Comparison of ENCODE assay signal across 28 cellular contexts in the genomic region with DNA sequence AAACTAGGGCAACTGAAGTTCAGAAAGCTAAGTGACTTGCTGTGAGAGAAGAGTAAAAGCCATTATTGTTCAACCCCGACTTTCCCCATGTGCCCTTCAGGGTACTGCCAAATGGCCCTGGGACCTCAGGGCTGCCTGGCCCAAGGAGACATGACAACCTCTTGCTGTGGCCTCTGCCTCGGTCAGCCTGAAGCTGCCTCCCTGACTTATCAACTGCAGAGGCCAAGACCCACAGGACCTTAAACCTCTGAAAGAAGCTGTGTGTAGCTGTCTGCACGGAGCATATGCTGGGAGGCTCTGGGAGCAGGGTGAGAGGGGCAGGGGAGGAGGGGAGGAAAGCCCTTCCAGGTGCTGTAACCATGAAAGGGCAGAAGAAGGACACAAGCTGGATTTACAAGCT. TPM values are rescaled to one million over a fixed set of nuclear protein-coding genes. Genes with fewer than 3 reads are reported as not detected.
"Had no signal": no experiment of that assay in that cellular context is flagged by ENCODE, and none has a peak within 500 bp of the region (broad histone marks: within the 10 kb centered on the region; RNA-seq: fewer than 3 reads in every experiment).

No MANE protein-coding gene starts in this region.

- H3K36me3 Mint-ChIP-seq: immature natural killer cell; naive thymus-derived CD4-positive, alpha-beta T cell; natural killer cell treated with Interleukin-12 subunit alpha and Interleukin-12 subunit beta and Interleukin-15 and Interleukin-18, amount 100 ng/mL, for 72 hours; stimulated activated effector memory CD8-positive, alpha-beta T cell treated with anti-CD3 and anti-CD28 coated beads, Interleukin-12 subunit alpha, Interleukin-12 subunit beta, amount 100 ng/mL, for 72 hours; type B pancreatic cell had no signal

- H3K27me3 ChIP-seq: heart left ventricle, right lobe of liver, tibial nerve, uterus had no signal

- H3K9me3 ChIP-seq: heart left ventricle, left ventricle myocardium inferior, mucosa of descending colon, psoas muscle, right lobe of liver, tibial nerve, uterus had no signal

- H3K27ac ChIP-seq: left ventricle myocardium inferior, parathyroid adenoma, psoas muscle, right lobe of liver, tibial nerve, uterus had no signal

- ATAC-seq: left colon; mucosa of descending colon; naive thymus-derived CD4-positive, alpha-beta T cell; natural killer cell treated with Interleukin-12 subunit alpha and Interleukin-12 subunit beta and Interleukin-15 and Interleukin-18, amount 100 ng/mL, for 72 hours; psoas muscle; right lobe of liver; stimulated activated effector memory CD8-positive, alpha-beta T cell treated with anti-CD3 and anti-CD28 coated beads, Interleukin-12 subunit alpha, Interleukin-12 subunit beta, amount 100 ng/mL, for 72 hours; stimulated activated naive CD8-positive, alpha-beta T cell treated with anti-CD3 and anti-CD28 coated beads, Interleukin-15, amount 100 ng/mL, for 72 hours had no signal

- H3K9me3 Mint-ChIP-seq: natural killer cell treated with Interleukin-12 subunit alpha and Interleukin-12 subunit beta and Interleukin-15 and Interleukin-18, amount 100 ng/mL, for 72 hours; stimulated activated naive CD8-positive, alpha-beta T cell treated with anti-CD3 and anti-CD28 coated beads, Interleukin-15, amount 100 ng/mL, for 72 hours; type B pancreatic cell had no signal

- H3K4me1 ChIP-seq: parathyroid adenoma, psoas muscle, uterus had no signal

- H3K9ac ChIP-seq: parathyroid adenoma had no signal

- H3K4me1 Mint-ChIP-seq: immature natural killer cell; naive thymus-derived CD4-positive, alpha-beta T cell; stimulated activated effector memory CD8-positive, alpha-beta T cell treated with anti-CD3 and anti-CD28 coated beads, Interleukin-12 subunit alpha, Interleukin-12 subunit beta, amount 100 ng/mL, for 72 hours; stimulated activated naive CD8-positive, alpha-beta T cell treated with anti-CD3 and anti-CD28 coated beads, Interleukin-15, amount 100 ng/mL, for 72 hours had no signal

- DNase-seq: heart left ventricle; hypothalamus; immature natural killer cell; kidney; left colon; left ventricle myocardium inferior; midbrain; mucosa of descending colon; naive thymus-derived CD4-positive, alpha-beta T cell; nucleus accumbens; psoas muscle; right lobe of liver; stimulated activated CD4-positive, alpha-beta T cell treated with anti-CD3 and anti-CD28 coated beads, Interleukin-12 subunit alpha, Interleukin-12 subunit beta, amount 100 ng/mL, for 4 hours; stimulated activated CD4-positive, alpha-beta T cell treated with anti-CD3 and anti-CD28 coated beads, Interleukin-15, amount 100 ng/mL, for 24 hours; stimulated activated CD4-positive, alpha-beta T cell treated with anti-CD3 and anti-CD28 coated beads, Interleukin-2, amount 100 ng/mL, for 24 hours; stimulated activated CD4-positive, alpha-beta T cell treated with anti-CD3 and anti-CD28 coated beads, Interleukin-4, amount 100 ng/mL, for 1 hour; stimulated activated naive CD4-positive, alpha-beta T cell treated with Interleukin-2 at 50 U/mL for 16 hours; stimulated activated naive CD8-positive, alpha-beta T cell treated with anti-CD3 and anti-CD28 coated beads, Interleukin-15, amount 100 ng/mL, for 72 hours; substantia nigra; uterus had no signal

- H3K36me3 ChIP-seq: heart left ventricle, left ventricle myocardium inferior, right lobe of liver, tibial nerve, uterus had no signal

- H3K4me3 ChIP-seq: heart left ventricle, left ventricle myocardium inferior, lung, mucosa of descending colon, psoas muscle, right lobe of liver, smooth muscle cell, tibial nerve, uterus had no signal

- H3K27ac Mint-ChIP-seq: immature natural killer cell; naive thymus-derived CD4-positive, alpha-beta T cell; natural killer cell treated with Interleukin-12 subunit alpha and Interleukin-12 subunit beta and Interleukin-15 and Interleukin-18, amount 100 ng/mL, for 72 hours; stimulated activated effector memory CD8-positive, alpha-beta T cell treated with anti-CD3 and anti-CD28 coated beads, Interleukin-12 subunit alpha, Interleukin-12 subunit beta, amount 100 ng/mL, for 72 hours; type B pancreatic cell had no signal

- H2AFZ ChIP-seq: parathyroid adenoma had no signal

- H3K4me3 Mint-ChIP-seq: immature natural killer cell; naive thymus-derived CD4-positive, alpha-beta T cell; natural killer cell treated with Interleukin-12 subunit alpha and Interleukin-12 subunit beta and Interleukin-15 and Interleukin-18, amount 100 ng/mL, for 72 hours; stimulated activated effector memory CD8-positive, alpha-beta T cell treated with anti-CD3 and anti-CD28 coated beads, Interleukin-12 subunit alpha, Interleukin-12 subunit beta, amount 100 ng/mL, for 72 hours; stimulated activated naive CD8-positive, alpha-beta T cell treated with anti-CD3 and anti-CD28 coated beads, Interleukin-15, amount 100 ng/mL, for 72 hours; type B pancreatic cell had no signal

- H3K4me2 ChIP-seq: smooth muscle cell had no signal

RNA-seq across cellular contexts. Expression of gene HMGB4, which starts 35.9 kb away (rescaled TPM):
- polyA plus RNA-seq: heart left ventricle; immature natural killer cell; lung; naive thymus-derived CD4-positive, alpha-beta T cell; neural cell; psoas muscle; smooth muscle cell had no signal
